ENCODE assay signal across 9 cellular contexts in genomic region chr22:23954193-23954990, GRCh38. TPM values are rescaled to one million over a fixed set of nuclear protein-coding genes. Genes with fewer than 3 reads are reported as not detected.
"Had no signal": no experiment of that assay in that cellular context is flagged by ENCODE, and none has a peak within 500 bp of the region (broad histone marks: within the 10 kb centered on the region; RNA-seq: fewer than 3 reads in every experiment).

No MANE protein-coding gene starts in this region.

RNA-seq across cellular contexts. Expression of gene GSTT2B, which starts 6.6 kb away (rescaled TPM):
- total RNA-seq: activated CD4-positive, alpha-beta T cell treated with anti-CD3 and anti-CD28 coated beads, Interleukin-2, amount 10 ng/mL, durations not matched to agents 7 days and 5 days; activated CD8-positive, alpha-beta T cell treated with anti-CD3 and anti-CD28 coated beads, Interleukin-2, amount 10 ng/mL, durations not matched to agents 7 days and 5 days; T-helper 2 cell treated with Interferon-gamma antibody and Interleukin-4, amounts not matched to agents 100 ng/mL and 5 ng/mL, for 36 hours had no signal

RNA-seq across cellular contexts. Expression of gene DDTL, which starts 12.3 kb away (rescaled TPM):
- total RNA-seq: activated CD8-positive, alpha-beta T cell treated with anti-CD3 and anti-CD28 coated beads, Interleukin-2, amount 10 ng/mL, durations not matched to agents 7 days and 5 days had no signal

RNA-seq across cellular contexts. Expression of gene GSTT2, which starts 25.5 kb away (rescaled TPM):
- total RNA-seq: activated CD4-positive, alpha-beta T cell treated with anti-CD3 and anti-CD28 coated beads, Interleukin-2, amount 10 ng/mL, durations not matched to agents 7 days and 5 days; activated CD8-positive, alpha-beta T cell treated with anti-CD3 and anti-CD28 coated beads, Interleukin-2, amount 10 ng/mL, durations not matched to agents 7 days and 5 days; bronchial epithelial cell; NCI-H460; T-helper 1 cell treated with Interleukin-12 subunit alpha and Interleukin-12 subunit beta and Interleukin-4 antibody, amounts not matched to agents 30 ng/mL and 1 ng/mL, for 36 hours had no signal

RNA-seq across cellular contexts. Expression of gene GSTT4, which starts 50.9 kb away (rescaled TPM):
- total RNA-seq: activated CD4-positive, alpha-beta T cell treated with anti-CD3 and anti-CD28 coated beads, Interleukin-2, amount 10 ng/mL, durations not matched to agents 7 days and 5 days; activated CD8-positive, alpha-beta T cell treated with anti-CD3 and anti-CD28 coated beads, Interleukin-2, amount 10 ng/mL, durations not matched to agents 7 days and 5 days; bronchial epithelial cell; LHCN-M2; NCI-H460; RPMI7951; SJCRH30; T-helper 1 cell treated with Interleukin-12 subunit alpha and Interleukin-12 subunit beta and Interleukin-4 antibody, amounts not matched to agents 30 ng/mL and 1 ng/mL, for 36 hours; T-helper 2 cell treated with Interferon-gamma antibody and Interleukin-4, amounts not matched to agents 100 ng/mL and 5 ng/mL, for 36 hours had no signal
